ENCODE assay signal across 22 cellular contexts in genomic region chr18:10130626-10131025, GRCh38.
"Had no signal": no experiment of that assay in that cellular context is flagged by ENCODE, and none has a peak within 500 bp of the region (broad histone marks: within the 10 kb centered on the region; RNA-seq: fewer than 3 reads in every experiment).

No MANE protein-coding gene starts in this region.

- ATAC-seq: activated CD4-positive, CD25-positive, alpha-beta regulatory T cell treated with anti-CD3 and anti-CD28 coated beads, Interleukin-2, amount 50 U/mL, for 24 hours; activated CD8-positive, alpha-beta T cell treated with anti-CD3 and anti-CD28 coated beads, Interleukin-2, amount 10 ng/mL, durations not matched to agents 7 days and 5 days; activated naive CD8-positive, alpha-beta T cell treated with anti-CD3 and anti-CD28 coated beads, Interleukin-2, amount 50 U/mL, for 24 hours; natural killer cell treated with Interleukin-12 subunit alpha and Interleukin-12 subunit beta and Interleukin-15 and Interleukin-18, amount 100 ng/mL, for 72 hours; T-cell had no signal

- H3K27ac Mint-ChIP-seq: activated CD8-positive, alpha-beta T cell treated with anti-CD3 and anti-CD28 coated beads, Interleukin-2, amount 10 ng/mL, durations not matched to agents 7 days and 5 days; activated naive CD8-positive, alpha-beta T cell treated with anti-CD3 and anti-CD28 coated beads, Interleukin-2, amount 50 U/mL, for 24 hours; activated T-helper 1 cell treated with anti-CD3 and anti-CD28 coated beads, Interleukin-12 subunit alpha, Interleukin-12 subunit beta, Interleukin-2, Interleukin-4 antibody, amounts not matched to agents 30 ng/mL and 10 ng/mL and 1 ng/mL, durations not matched to agents 14 hours and 24 hours and 36 hours; natural killer cell treated with Interleukin-12 subunit alpha and Interleukin-12 subunit beta and Interleukin-15 and Interleukin-18, amount 100 ng/mL, for 72 hours; T-cell; T-helper 2 cell treated with Interferon-gamma antibody and Interleukin-4, amounts not matched to agents 5 μg/mL and 100 μg/mL, for 36 hours had no signal

- H3K4me3 Mint-ChIP-seq: activated CD8-positive, alpha-beta T cell treated with anti-CD3 and anti-CD28 coated beads, Interleukin-2, amount 10 ng/mL, durations not matched to agents 7 days and 5 days; activated naive CD8-positive, alpha-beta T cell treated with anti-CD3 and anti-CD28 coated beads, Interleukin-2, amount 50 U/mL, for 24 hours; activated T-helper 1 cell treated with anti-CD3 and anti-CD28 coated beads, Interleukin-12 subunit alpha, Interleukin-12 subunit beta, Interleukin-2, Interleukin-4 antibody, amounts not matched to agents 30 ng/mL and 10 ng/mL and 1 ng/mL, durations not matched to agents 14 hours and 24 hours and 36 hours; natural killer cell treated with Interleukin-12 subunit alpha and Interleukin-12 subunit beta and Interleukin-15 and Interleukin-18, amount 100 ng/mL, for 72 hours; T-cell; T-helper 2 cell treated with Interferon-gamma antibody and Interleukin-4, amounts not matched to agents 5 μg/mL and 100 μg/mL, for 36 hours had no signal

- H3K9me3 Mint-ChIP-seq: activated naive CD8-positive, alpha-beta T cell treated with anti-CD3 and anti-CD28 coated beads, Interleukin-2, amount 50 U/mL, for 24 hours; activated T-helper 1 cell treated with anti-CD3 and anti-CD28 coated beads, Interleukin-12 subunit alpha, Interleukin-12 subunit beta, Interleukin-2, Interleukin-4 antibody, amounts not matched to agents 30 ng/mL and 10 ng/mL and 1 ng/mL, durations not matched to agents 14 hours and 24 hours and 36 hours; natural killer cell treated with Interleukin-12 subunit alpha and Interleukin-12 subunit beta and Interleukin-15 and Interleukin-18, amount 100 ng/mL, for 72 hours; T-cell; T-helper 2 cell treated with Interferon-gamma antibody and Interleukin-4, amounts not matched to agents 5 μg/mL and 100 μg/mL, for 36 hours had no signal

- H3K4me3 ChIP-seq: cardiac muscle cell, lung, sigmoid colon, smooth muscle cell, testis had no signal

- H3K36me3 Mint-ChIP-seq: natural killer cell treated with Interleukin-12 subunit alpha and Interleukin-12 subunit beta and Interleukin-15 and Interleukin-18, amount 100 ng/mL, for 72 hours; T-cell had no signal

- H3K27me3 ChIP-seq: cardiac muscle cell, testis, upper lobe of left lung had no signal

- H3K9me3 ChIP-seq: sigmoid colon, testis, upper lobe of left lung had no signal

- H3K27ac ChIP-seq: cardiac muscle cell, sigmoid colon, testis, upper lobe of left lung had no signal

- DNase-seq: activated CD4-positive, alpha-beta T cell treated with anti-CD3 and anti-CD28 coated beads, Interleukin-2, amount 50 U/mL, for 1 hour; activated CD8-positive, alpha-beta T cell treated with anti-CD3 and anti-CD28 coated beads, Interleukin-2, amount 10 ng/mL, durations not matched to agents 7 days and 5 days; activated gamma-delta T cell; activated naive CD4-positive, alpha-beta T cell treated with anti-CD3 and anti-CD28 coated beads, Interleukin-2, amount 50 U/mL, for 16 hours; activated naive CD8-positive, alpha-beta T cell treated with anti-CD3 and anti-CD28 coated beads, Interleukin-2, amount 50 U/mL, for 24 hours; effector CD4-positive, alpha-beta T cell; foreskin melanocyte; glutamatergic neuron; left cardiac atrium; sigmoid colon; stimulated activated CD4-positive, alpha-beta T cell treated with anti-CD3 and anti-CD28 coated beads, Interleukin-2, amount 100 ng/mL, for 48 hours; stimulated activated naive CD4-positive, alpha-beta T cell; T-cell; testis had no signal

- H3K36me3 ChIP-seq: cardiac muscle cell, sigmoid colon, upper lobe of left lung had no signal
